1 cellular context compared by ENCODE assay signal in the genomic region with DNA sequence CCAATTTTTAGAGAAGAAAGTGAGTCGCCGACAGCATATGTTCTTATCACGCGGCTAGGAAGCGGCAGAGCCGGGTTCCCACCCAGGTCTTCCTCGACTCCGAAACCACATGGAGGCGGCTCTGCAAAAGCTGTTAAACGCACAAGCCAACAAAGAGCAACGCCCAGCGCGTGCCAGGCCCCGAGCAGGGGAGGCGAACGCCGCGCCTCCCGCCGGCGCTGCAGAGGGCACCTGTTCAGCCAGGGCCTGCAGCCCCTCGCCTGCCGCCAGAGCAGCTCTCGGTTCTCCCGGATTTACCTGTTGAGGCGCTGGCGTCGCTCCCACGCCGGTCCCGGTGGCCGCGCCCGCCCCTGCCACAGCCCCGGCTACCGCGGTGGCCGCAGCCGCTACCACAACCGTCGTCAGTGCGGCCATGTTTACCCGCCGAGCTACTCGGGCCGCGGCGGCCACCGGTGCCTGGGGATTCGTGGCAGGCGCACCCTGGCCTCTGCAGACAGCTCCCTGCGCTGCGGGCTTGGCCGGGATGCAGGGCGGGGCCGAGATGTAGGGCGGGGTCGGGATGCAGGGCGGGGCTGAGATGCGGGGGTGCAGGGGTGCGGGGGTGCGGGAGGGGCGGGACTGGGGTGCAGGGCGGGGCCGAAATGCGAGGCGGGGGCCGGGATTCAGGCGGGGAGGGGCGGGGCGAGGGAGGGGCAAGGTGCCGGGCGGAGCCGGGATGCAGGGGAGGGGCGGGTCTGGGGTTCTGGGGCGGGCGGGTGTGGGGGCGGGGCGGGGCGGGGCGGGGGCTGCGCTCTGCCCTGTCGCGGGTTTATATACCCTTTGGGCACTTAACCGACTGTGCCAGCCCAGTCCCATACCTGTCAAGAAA.
TF ChIP-seq lines count a peak whose summit lies in the region.

Gene CCDC112 (minus strand): TSS at position 525 of the 868 bp plus-strand sequence. CDS start 111 bp downstream, at position 414.

TF ChIP-seq in HepG2, 621 proteins besides CTCF, POLR2A, EP300 and RAD21 (continued from another document and continues in another):
- TF ChIP-seq ARID4A (CRISPR knock-in tag; IDR thresholded peaks at IDR 0.05; ENCODE audit: borderline replicate concordance) = peak; percentile 74
- TF ChIP-seq DNMT1 (CRISPR knock-in tag; IDR thresholded peaks at IDR 0.05) = 0 out of 2 replicates have a peak, but pooled peaks have one; percentile 61
- TF ChIP-seq JUND (CRISPR knock-in tag; IDR thresholded peaks at IDR 0.05) = peak; percentile 22; the same call in 1 of the 2 replicates
- TF ChIP-seq SALL2 (CRISPR knock-in tag; IDR thresholded peaks at IDR 0.05) = peak; percentile 62; the same call in 1 of the 2 replicates
- TF ChIP-seq HDAC1 (CRISPR knock-in tag; IDR thresholded peaks at IDR 0.05) = peak; percentile 63
- peak; percentile 83 for TF ChIP-seq ZFX (CRISPR knock-in tag; IDR thresholded peaks at IDR 0.05; ENCODE audit: low read depth)
- TF ChIP-seq ZSCAN9 (CRISPR knock-in tag; IDR thresholded peaks at IDR 0.05; ENCODE audit: borderline replicate concordance) = no peak
- TF ChIP-seq RARA (CRISPR knock-in tag; IDR thresholded peaks at IDR 0.05) = no peak
- TF ChIP-seq FOXO1 (CRISPR knock-in tag; IDR thresholded peaks at IDR 0.05) = peak; percentile 64; the same call in 1 of the 2 replicates
- peak; percentile 34; the same call in 1 of the 2 replicates for TF ChIP-seq KAT8 (CRISPR knock-in tag; IDR thresholded peaks at IDR 0.05)
- TF ChIP-seq, protein P1, sequence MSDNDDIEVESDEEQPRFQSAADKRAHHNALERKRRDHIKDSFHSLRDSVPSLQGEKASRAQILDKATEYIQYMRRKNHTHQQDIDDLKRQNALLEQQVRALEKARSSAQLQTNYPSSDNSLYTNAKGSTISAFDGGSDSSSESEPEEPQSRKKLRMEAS (IDR thresholded peaks at IDR 0.05) = peak; percentile 65
- TF ChIP-seq NKX3-1 (CRISPR knock-in tag; IDR thresholded peaks at IDR 0.05) = no peak
- peak; percentile 28 for TF ChIP-seq XRCC5 (optimal IDR thresholded peaks at IDR 0.05; ENCODE audit: low read length)
- TF ChIP-seq KDM5B (CRISPR knock-in tag; IDR thresholded peaks at IDR 0.05; ENCODE audit: borderline replicate concordance) = peak; percentile 75
- peak; percentile 62; the same call in 1 of the 2 replicates for TF ChIP-seq NFKB2 (CRISPR knock-in tag; IDR thresholded peaks at IDR 0.05; ENCODE audit: borderline replicate concordance)
- peak; percentile 90 for TF ChIP-seq RNF2 (conservative IDR thresholded peaks at IDR 0.05; ENCODE audit: low read depth)
- TF ChIP-seq, protein P2, sequence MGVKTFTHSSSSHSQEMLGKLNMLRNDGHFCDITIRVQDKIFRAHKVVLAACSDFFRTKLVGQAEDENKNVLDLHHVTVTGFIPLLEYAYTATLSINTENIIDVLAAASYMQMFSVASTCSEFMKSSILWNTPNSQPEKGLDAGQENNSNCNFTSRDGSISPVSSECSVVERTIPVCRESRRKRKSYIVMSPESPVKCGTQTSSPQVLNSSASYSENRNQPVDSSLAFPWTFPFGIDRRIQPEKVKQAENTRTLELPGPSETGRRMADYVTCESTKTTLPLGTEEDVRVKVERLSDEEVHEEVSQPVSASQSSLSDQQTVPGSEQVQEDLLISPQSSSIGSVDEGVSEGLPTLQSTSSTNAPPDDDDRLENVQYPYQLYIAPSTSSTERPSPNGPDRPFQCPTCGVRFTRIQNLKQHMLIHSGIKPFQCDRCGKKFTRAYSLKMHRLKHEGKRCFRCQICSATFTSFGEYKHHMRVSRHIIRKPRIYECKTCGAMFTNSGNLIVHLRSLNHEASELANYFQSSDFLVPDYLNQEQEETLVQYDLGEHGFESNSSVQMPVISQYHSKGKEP (CRISPR knock-in tag; IDR thresholded peaks at IDR 0.05) = no peak
- TF ChIP-seq BORCS8-MEF2B (CRISPR knock-in tag; IDR thresholded peaks at IDR 0.05) = peak; percentile 47; the same call in 1 of the 2 replicates
- 0 out of 2 replicates have a peak, but pooled peaks have one; percentile 30 for TF ChIP-seq ZNF124 (CRISPR knock-in tag; IDR thresholded peaks at IDR 0.05)
- TF ChIP-seq HOXA5 (CRISPR knock-in tag; IDR thresholded peaks at IDR 0.05) = peak; percentile 53; the same call in 1 of the 2 replicates
- peak; percentile 53 for TF ChIP-seq SAP130 (CRISPR knock-in tag; IDR thresholded peaks at IDR 0.05; ENCODE audit: low read depth)
- TF ChIP-seq MXD4 (CRISPR knock-in tag; IDR thresholded peaks at IDR 0.05) = peak; percentile 29; the same call in 1 of the 2 replicates
- no peak for TF ChIP-seq SP1 (IDR thresholded peaks at IDR 0.05)
- 0 out of 2 replicates have a peak, but pooled peaks have one; percentile 12 for TF ChIP-seq SP1 (CRISPR knock-in tag; IDR thresholded peaks at IDR 0.05)
- TF ChIP-seq NR1H2 (CRISPR knock-in tag; IDR thresholded peaks at IDR 0.05; ENCODE audit: borderline replicate concordance, low read depth) = no peak
- peak; percentile 61; the same call in 1 of the 2 replicates for TF ChIP-seq ZNF274 (CRISPR knock-in tag; IDR thresholded peaks at IDR 0.05)
- 0 out of 2 replicates have a peak, but pooled peaks have one; percentile 41 for TF ChIP-seq REPIN1 (CRISPR knock-in tag; IDR thresholded peaks at IDR 0.05; ENCODE audit: borderline replicate concordance, low read depth)
- TF ChIP-seq ZNF607 (CRISPR knock-in tag; IDR thresholded peaks at IDR 0.05; ENCODE audit: borderline replicate concordance) = peak; percentile 39; the same call in 1 of the 2 replicates
- TF ChIP-seq ARID5B (CRISPR knock-in tag; IDR thresholded peaks at IDR 0.05) = peak; percentile 47
- no peak for TF ChIP-seq CSRNP2 (CRISPR knock-in tag; conservative IDR thresholded peaks at IDR 0.05; ENCODE audit: low read depth)
- no peak for TF ChIP-seq ZBTB8A (CRISPR knock-in tag; IDR thresholded peaks at IDR 0.05; ENCODE audit: borderline replicate concordance, low read depth)
- peak; percentile 70; the same call in 1 of the 2 replicates for TF ChIP-seq ARHGAP35 (CRISPR knock-in tag; IDR thresholded peaks at IDR 0.05; ENCODE audit: borderline replicate concordance)
- 0 out of 2 replicates have a peak, but pooled peaks have one; percentile 34 for TF ChIP-seq POLR2AphosphoS5 (IDR thresholded peaks at IDR 0.05; ENCODE audit: low read depth, low read length)
- TF ChIP-seq ZNF564 (CRISPR knock-in tag; IDR thresholded peaks at IDR 0.05) = 0 out of 2 replicates have a peak, but pooled peaks have one; percentile 47
- TF ChIP-seq EEA1 (CRISPR knock-in tag; IDR thresholded peaks at IDR 0.05; ENCODE audit: borderline replicate concordance) = peak; percentile 44; the same call in 1 of the 2 replicates
- TF ChIP-seq ZMYM4 (CRISPR knock-in tag; IDR thresholded peaks at IDR 0.05) = peak; percentile 66; the same call in 1 of the 2 replicates
- no peak for TF ChIP-seq FOXA1 (IDR thresholded peaks at IDR 0.05)
- peak; percentile 73 for TF ChIP-seq FOXA1 (CRISPR knock-in tag; IDR thresholded peaks at IDR 0.05)
- TF ChIP-seq, protein P3, sequence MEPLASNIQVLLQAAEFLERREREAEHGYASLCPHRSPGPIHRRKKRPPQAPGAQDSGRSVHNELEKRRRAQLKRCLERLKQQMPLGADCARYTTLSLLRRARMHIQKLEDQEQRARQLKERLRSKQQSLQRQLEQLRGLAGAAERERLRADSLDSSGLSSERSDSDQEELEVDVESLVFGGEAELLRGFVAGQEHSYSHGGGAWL (CRISPR knock-in tag; IDR thresholded peaks at IDR 0.05) = peak; percentile 73; the same call in 1 of the 2 replicates
- TF ChIP-seq, protein P4, sequence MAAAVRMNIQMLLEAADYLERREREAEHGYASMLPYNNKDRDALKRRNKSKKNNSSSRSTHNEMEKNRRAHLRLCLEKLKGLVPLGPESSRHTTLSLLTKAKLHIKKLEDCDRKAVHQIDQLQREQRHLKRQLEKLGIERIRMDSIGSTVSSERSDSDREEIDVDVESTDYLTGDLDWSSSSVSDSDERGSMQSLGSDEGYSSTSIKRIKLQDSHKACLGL (CRISPR knock-in tag; IDR thresholded peaks at IDR 0.05) = peak; percentile 45; the same call in 1 of the 2 replicates
- TF ChIP-seq, protein P5, sequence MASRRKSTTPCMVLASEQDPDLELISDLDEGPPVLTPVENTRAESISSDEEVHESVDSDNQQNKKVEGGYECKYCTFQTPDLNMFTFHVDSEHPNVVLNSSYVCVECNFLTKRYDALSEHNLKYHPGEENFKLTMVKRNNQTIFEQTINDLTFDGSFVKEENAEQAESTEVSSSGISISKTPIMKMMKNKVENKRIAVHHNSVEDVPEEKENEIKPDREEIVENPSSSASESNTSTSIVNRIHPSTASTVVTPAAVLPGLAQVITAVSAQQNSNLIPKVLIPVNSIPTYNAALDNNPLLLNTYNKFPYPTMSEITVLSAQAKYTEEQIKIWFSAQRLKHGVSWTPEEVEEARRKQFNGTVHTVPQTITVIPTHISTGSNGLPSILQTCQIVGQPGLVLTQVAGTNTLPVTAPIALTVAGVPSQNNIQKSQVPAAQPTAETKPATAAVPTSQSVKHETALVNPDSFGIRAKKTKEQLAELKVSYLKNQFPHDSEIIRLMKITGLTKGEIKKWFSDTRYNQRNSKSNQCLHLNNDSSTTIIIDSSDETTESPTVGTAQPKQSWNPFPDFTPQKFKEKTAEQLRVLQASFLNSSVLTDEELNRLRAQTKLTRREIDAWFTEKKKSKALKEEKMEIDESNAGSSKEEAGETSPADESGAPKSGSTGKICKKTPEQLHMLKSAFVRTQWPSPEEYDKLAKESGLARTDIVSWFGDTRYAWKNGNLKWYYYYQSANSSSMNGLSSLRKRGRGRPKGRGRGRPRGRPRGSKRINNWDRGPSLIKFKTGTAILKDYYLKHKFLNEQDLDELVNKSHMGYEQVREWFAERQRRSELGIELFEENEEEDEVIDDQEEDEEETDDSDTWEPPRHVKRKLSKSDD (CRISPR knock-in tag; IDR thresholded peaks at IDR 0.05; ENCODE audit: low read depth) = peak; percentile 53; the same call in 1 of the 2 replicates
- TF ChIP-seq NONO (IDR thresholded peaks at IDR 0.05) = no peak
- TF ChIP-seq NONO (CRISPR knock-in tag; conservative IDR thresholded peaks at IDR 0.05) = peak; percentile 34; the same call in 1 of the 2 replicates
- 0 out of 2 replicates have a peak, but pooled peaks have one; percentile 51 for TF ChIP-seq ZNF879 (CRISPR knock-in tag; IDR thresholded peaks at IDR 0.05)
